23 cellular contexts compared by ENCODE assay signal in the genomic region with DNA sequence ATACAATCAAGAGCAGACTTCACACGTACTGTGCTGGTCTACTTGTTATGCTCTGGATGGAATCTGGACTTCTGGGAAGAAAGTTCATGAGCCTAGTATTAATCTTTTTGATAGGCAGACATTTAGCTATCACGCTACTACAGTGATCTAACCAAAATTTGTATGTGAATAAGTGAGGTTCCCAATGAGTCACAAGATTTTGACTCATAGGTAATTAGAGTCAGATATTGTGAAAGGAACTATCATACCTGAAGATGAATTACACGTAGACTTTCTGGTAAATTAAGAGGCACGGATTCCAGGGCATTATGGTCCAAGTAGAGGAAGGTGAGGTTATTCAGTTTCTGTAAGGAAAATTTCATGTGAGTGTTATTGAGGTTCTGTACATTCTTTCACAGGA. TPM values are rescaled to one million over a fixed set of nuclear protein-coding genes. Genes with fewer than 3 reads are reported as not detected.
A peak's percentile ranks its signal among the peaks of the same experiment; 100 is the strongest.
DNase-seq lines count a peak whose midpoint lies in the region; ATAC-seq, FAIRE-seq and TF ChIP-seq lines count a peak whose summit lies in the region.
"Had no signal": no experiment of that assay in that cellular context is flagged by ENCODE, and none has a peak within 500 bp of the region (broad histone marks: within the 10 kb centered on the region; RNA-seq: fewer than 3 reads in every experiment).

No MANE protein-coding gene starts in this region.

- H3K79me2 ChIP-seq in ACC112 (ENCODE audit: control insufficient read depth, insufficient read depth, low read length, unreplicated experiment), result no peaks in the 10 kb centered on the region
- H3K79me2 ChIP-seq in osteoblast (ENCODE audit: insufficient read depth, low read length), result no peaks in the 10 kb centered on the region

- H2AFZ ChIP-seq in ACC112 (ENCODE audit: low read length, unreplicated experiment), result peak overlapping the region; percentile 44
- H2AFZ ChIP-seq in osteoblast (ENCODE audit: low read length), result no peak overlapping the region

- H3K27ac ChIP-seq in ACC112 (ENCODE audit: low read depth, low read length) (peak overlapping the region; percentile 69), osteoblast (ENCODE audit: low read depth, low read length) (peak overlapping the region; percentile 58)
- H3K27ac ChIP-seq in effector memory CD4-positive, alpha-beta T cell (ENCODE audit: insufficient read depth, low read length, poor library complexity, severe bottlenecking), result no peak overlapping the region
- H3K27ac ChIP-seq: HL-60, upper lobe of right lung had no signal

- peak; percentile 71 for DNase-seq in M059J (ENCODE audit: low read depth)
- peak; percentile 94 for DNase-seq in bronchial epithelial cell (ENCODE audit: low read depth)
- no peak for DNase-seq in osteoblast (ENCODE audit: insufficient read length, low spot score, missing footprints)
- no peak for DNase-seq in anterior cingulate cortex (lab: John Stamatoyannopoulos, UW)
- no peak for DNase-seq in stimulated activated naive CD8-positive, alpha-beta T cell treated with anti-CD3 and anti-CD28 coated beads, Interleukin-15, Interleukin-2, amounts not matched to agents 100 U/mL and 50 U/mL, for 24 hours
- DNase-seq in effector memory CD4-positive, alpha-beta T cell, result no peak
- DNase-seq: activated CD4-positive, CD25-positive, alpha-beta regulatory T cell; effector memory CD8-positive, alpha-beta T cell; hippocampal formation; islet precursor cell; NCI-H2081; NCI-H526 treated with DMSO at 0.1 percent for 48 hours; stimulated activated naive CD4-positive, alpha-beta T cell treated with Interleukin-2 at 50 U/mL for 16 hours; upper lobe of right lung had no signal

- no peaks in the 10 kb centered on the region for H3K9me3 ChIP-seq in osteoblast (ENCODE audit: low read depth, low read length)
- H3K9me3 ChIP-seq in effector memory CD4-positive, alpha-beta T cell (ENCODE audit: control insufficient read depth, low read length), result no peaks in the 10 kb centered on the region
- H3K9me3 ChIP-seq: upper lobe of right lung had no signal

- TF ChIP-seq CTCF in bronchial epithelial cell (IDR thresholded peaks at IDR 0.05; ENCODE audit: insufficient read depth, low read length, severe bottlenecking), result no peak
- no peak for TF ChIP-seq CTCF in osteoblast (IDR thresholded peaks at IDR 0.05; ENCODE audit: extremely low read depth, low read depth, low read length)

- H4K20me1 ChIP-seq in osteoblast (ENCODE audit: insufficient read depth, low read length), result no peaks in the 10 kb centered on the region

- H3K4me3 ChIP-seq in ACC112 (ENCODE audit: low read depth, low read length) (peak overlapping the region; percentile 42; the same call in 1 of the 2 replicates), bronchial epithelial cell (ENCODE audit: low read depth, low read length) (no peak overlapping the region), osteoblast (ENCODE audit: insufficient read depth, low read length) (no peak overlapping the region)
- no peak overlapping the region for H3K4me3 ChIP-seq in effector memory CD4-positive, alpha-beta T cell (ENCODE audit: insufficient read depth, low read depth, low read length, poor library complexity, severe bottlenecking)
- H3K4me3 ChIP-seq: K562, upper lobe of right lung had no signal

- no peak for ATAC-seq in stimulated activated naive CD8-positive, alpha-beta T cell treated with anti-CD3 and anti-CD28 coated beads, Interleukin-15, Interleukin-2, amounts not matched to agents 100 U/mL and 50 U/mL, for 24 hours
- no peak for ATAC-seq in HG02840 (IDR thresholded peaks at IDR 0.05; ENCODE audit: low FRiP score, unreplicated experiment)
- ATAC-seq: activated T-helper 17 cell treated with anti-CD3 and anti-CD28 coated beads, Interleukin-2, amount 50 U/mL, for 72 hours; effector memory CD8-positive, alpha-beta T cell; K562; upper lobe of right lung had no signal

- no peaks in the 10 kb centered on the region for H3K36me3 ChIP-seq in ACC112 (ENCODE audit: insufficient read depth, low read length)
- no peaks in the 10 kb centered on the region for H3K36me3 ChIP-seq in bronchial epithelial cell (ENCODE audit: control insufficient read depth, insufficient read depth, low read length)
- H3K36me3 ChIP-seq in osteoblast (ENCODE audit: insufficient read depth, low read length), result no peaks in the 10 kb centered on the region
- no peaks in the 10 kb centered on the region for H3K36me3 ChIP-seq in effector memory CD4-positive, alpha-beta T cell (ENCODE audit: control insufficient read depth, insufficient read depth, low read length)
- H3K36me3 ChIP-seq: upper lobe of right lung had no signal

- no peak for FAIRE-seq in bronchial epithelial cell (lab: Jason Lieb, UNC)
- FAIRE-seq: K562 had no signal

- H3K4me1 ChIP-seq in ACC112 (ENCODE audit: control insufficient read depth, insufficient read depth, low read length, unreplicated experiment) (peaks cover 23% of the 10 kb centered on the region), osteoblast (ENCODE audit: insufficient read depth, low read length) (peaks cover 21% of the 10 kb centered on the region)
- H3K4me1 ChIP-seq in effector memory CD4-positive, alpha-beta T cell (ENCODE audit: control insufficient read depth, insufficient read depth, low read length, poor library complexity, severe bottlenecking), result no peaks in the 10 kb centered on the region
- H3K4me1 ChIP-seq: upper lobe of right lung had no signal

- H3K27me3 ChIP-seq in ACC112 (ENCODE audit: insufficient read depth, low read length) (no peaks in the 10 kb centered on the region), bronchial epithelial cell (ENCODE audit: control insufficient read depth, insufficient read depth, low read length) (no peaks in the 10 kb centered on the region), osteoblast (ENCODE audit: insufficient read depth, low read length) (no peaks in the 10 kb centered on the region)
- no peaks in the 10 kb centered on the region for H3K27me3 ChIP-seq in effector memory CD4-positive, alpha-beta T cell (replicated peaks; ENCODE audit: control insufficient read depth, insufficient read depth, low read length, poor library complexity, severe bottlenecking)
- H3K27me3 ChIP-seq: upper lobe of right lung had no signal

- no peak overlapping the region for H3K4me2 ChIP-seq in osteoblast (ENCODE audit: insufficient read depth, low read length)

RNA-seq across cellular contexts. Expression of gene OGN, which starts 18.4 kb away (rescaled TPM):
- total RNA-seq in M059J (2014; rRNA removed; shearing (Covaris generic)), result not detected in 2 replicates
- not detected in 2 replicates for total RNA-seq in bronchial epithelial cell
- 0.36 and 0.88 TPM in 2 replicates for total RNA-seq in osteoblast
- total RNA-seq: H4, OCI-LY7, pulmonary artery endothelial cell, SK-MEL-5 had no signal

RNA-seq across cellular contexts. Expression of gene OMD, which starts 38.3 kb away (rescaled TPM):
- not detected in 2 replicates for total RNA-seq in M059J (2014; rRNA removed; shearing (Covaris generic))
- not detected in 2 replicates for total RNA-seq in bronchial epithelial cell
- 0.36 and 1.5 TPM in 2 replicates for total RNA-seq in osteoblast
- total RNA-seq: activated T-helper 17 cell treated with anti-CD3 and anti-CD28 coated beads, Interleukin-2, amount 50 U/mL, for 72 hours; K562; OCI-LY7; SK-MEL-5 had no signal

Comparison
In these comparisons a context has a peak if more than half of its experiments do, and no peak if none do; other contexts are left out.
1. DNase-seq: peak in M059J (single experiment) and bronchial epithelial cell (single experiment); none in osteoblast (single experiment), anterior cingulate cortex (0 of 58), stimulated activated naive CD8-positive, alpha-beta T cell treated with anti-CD3 and anti-CD28 coated beads, Interleukin-15, Interleukin-2, amounts not matched to agents 100 U/mL and 50 U/mL, for 24 hours (single experiment) and effector memory CD4-positive, alpha-beta T cell (0 of 3).